In genomic region chr10:117931078-117931477, GRCh38 we compare ENCODE assay signal across 30 cellular contexts.
"Had no signal": no experiment of that assay in that cellular context is flagged by ENCODE, and none has a peak within 500 bp of the region (broad histone marks: within the 10 kb centered on the region; RNA-seq: fewer than 3 reads in every experiment).

No MANE protein-coding gene starts in this region.

- DNase-seq: activated effector memory CD4-positive, alpha-beta T cell treated with anti-CD3 and anti-CD28 coated beads, Interleukin-2, amount 50 U/mL, for 16 hours; activated effector memory CD4-positive, alpha-beta T cell treated with Interleukin-2 at 50 U/mL for 16 hours; activated gamma-delta T cell treated with Interleukin-2 at 50 U/mL for 16 hours; activated naive CD4-positive, alpha-beta T cell; activated naive CD4-positive, alpha-beta T cell treated with anti-CD3 and anti-CD28 coated beads for 36 hours; activated naive CD4-positive, alpha-beta T cell treated with anti-CD3 and anti-CD28 coated beads, Interleukin-2, amount 10 ng/mL, durations not matched to agents 7 days and 5 days; activated naive CD4-positive, alpha-beta T cell treated with anti-CD3 and anti-CD28 coated beads, Interleukin-2, amount 50 U/mL, for 16 hours; activated naive CD4-positive, alpha-beta T cell treated with Interleukin-2 at 50 U/mL for 16 hours; activated naive CD8-positive, alpha-beta T cell treated with anti-CD3 and anti-CD28 coated beads for 36 hours; activated naive CD8-positive, alpha-beta T cell treated with anti-CD3 and anti-CD28 coated beads, Interleukin-2, amount 10 ng/mL, durations not matched to agents 7 days and 5 days; activated naive CD8-positive, alpha-beta T cell treated with anti-CD3 and anti-CD28 coated beads, Interleukin-2, amount 50 U/mL, for 24 hours; activated T-cell treated with anti-CD3 and anti-CD28 coated beads, Interleukin-2, amount 50 U/mL, for 24 hours; activated T-cell treated with anti-CD3 and anti-CD28 coated beads, Interleukin-2, amount 50 U/mL, for 4 hours; activated T-cell treated with anti-CD3 and anti-CD28 coated beads, Interleukin-2, amount 50 U/mL, for 48 hours; activated T-cell treated with anti-CD3 and anti-CD28 coated beads, Interleukin-2, amount 50 U/mL, for 72 hours; adrenal gland; amniotic stem cell; amygdala; anterior cingulate cortex; aorta; body of pancreas; brain microvascular endothelial cell; caudate nucleus; central memory CD4-positive, alpha-beta T cell; cerebellar nuclear complex had no signal

- H3K27ac ChIP-seq: adrenal gland, ascending aorta, body of pancreas, brain microvascular endothelial cell, breast epithelium, cardiac muscle cell had no signal

- H3K36me3 ChIP-seq: adrenal gland, ascending aorta, brain microvascular endothelial cell, breast epithelium, cardiac muscle cell had no signal

- H3K9me3 ChIP-seq: adrenal gland, ascending aorta, body of pancreas, breast epithelium had no signal

- H3K4me1 ChIP-seq: adrenal gland, ascending aorta, body of pancreas, breast epithelium had no signal

- FAIRE-seq: astrocyte, bronchial epithelial cell had no signal

- H3K4me3 ChIP-seq: adrenal gland, ascending aorta, body of pancreas, breast epithelium, cardiac muscle cell had no signal
